In genomic region chr17:66416207-66416940, GRCh38 we compare ENCODE assay signal across 23 cellular contexts.
A peak's percentile ranks its signal among the peaks of the same experiment; 100 is the strongest.
DNase-seq lines count a peak whose midpoint lies in the region; ATAC-seq and TF ChIP-seq lines count a peak whose summit lies in the region.
"Had no signal": no experiment of that assay in that cellular context is flagged by ENCODE, and none has a peak within 500 bp of the region (broad histone marks: within the 10 kb centered on the region; RNA-seq: fewer than 3 reads in every experiment).

No MANE protein-coding gene starts in this region.

- H3K27ac Mint-ChIP-seq in endothelial cell (ENCODE audit: unreplicated experiment), result no peak overlapping the region
- H3K27ac Mint-ChIP-seq: activated CD4-positive, alpha-beta memory T cell treated with anti-CD3 and anti-CD28 coated beads for 36 hours; memory B cell had no signal

- ATAC-seq in sciatic nerve, result peak; percentile 36
- no peak for ATAC-seq in GM19023 (IDR thresholded peaks at IDR 0.05; ENCODE audit: unreplicated experiment)
- ATAC-seq: K562 had no signal

- no peak for TF ChIP-seq CTCF in endothelial cell (IDR thresholded peaks at IDR 0.05; ENCODE audit: unreplicated experiment)

- peaks cover 9% of the 10 kb centered on the region for H3K4me1 Mint-ChIP-seq in endothelial cell (ENCODE audit: unreplicated experiment)
- H3K4me1 Mint-ChIP-seq: memory B cell had no signal

- H3K9me3 Mint-ChIP-seq in endothelial cell (ENCODE audit: unreplicated experiment), result no peaks in the 10 kb centered on the region
- H3K9me3 Mint-ChIP-seq: activated CD4-positive, alpha-beta memory T cell treated with anti-CD3 and anti-CD28 coated beads for 36 hours; memory B cell had no signal

- intact Hi-C loops in sciatic nerve (cut with DNase I), result no loop called here

- H3K36me3 Mint-ChIP-seq in endothelial cell (ENCODE audit: low read depth, unreplicated experiment), result no peaks in the 10 kb centered on the region
- H3K36me3 Mint-ChIP-seq: memory B cell had no signal

- H3K4me3 Mint-ChIP-seq in endothelial cell (ENCODE audit: unreplicated experiment), result no peak overlapping the region
- H3K4me3 Mint-ChIP-seq: activated CD4-positive, alpha-beta memory T cell treated with anti-CD3 and anti-CD28 coated beads for 36 hours; memory B cell had no signal

- H3K27me3 Mint-ChIP-seq in endothelial cell (ENCODE audit: unreplicated experiment), result no peaks in the 10 kb centered on the region
- H3K27me3 Mint-ChIP-seq: activated CD4-positive, alpha-beta memory T cell treated with anti-CD3 and anti-CD28 coated beads for 36 hours had no signal

- DNase-seq in NCI-H748 (lab: John Stamatoyannopoulos, UW; ENCODE audit: unreplicated experiment) (peak; percentile 29), NCI-H748 treated with DMSO at 0.1 percent for 48 hours (lab: John Stamatoyannopoulos, UW) (no peak), NCI-H69 (lab: John Stamatoyannopoulos, UW) (peak; percentile 88), endothelial cell (ENCODE audit: low spot score) (peak; percentile 8), sciatic nerve (ENCODE audit: low spot score) (no peak), NCI-H2227 (lab: John Stamatoyannopoulos, UW; ENCODE audit: unreplicated experiment) (no peak)
- DNase-seq in activated CD8-positive, alpha-beta memory T cell treated with anti-CD3 and anti-CD28 coated beads, Interleukin-2, amount 50 U/mL, for 48 hours, result no peak
- DNase-seq: activated CD4-positive, alpha-beta memory T cell treated with anti-CD3 and anti-CD28 coated beads for 36 hours; activated CD4-positive, CD25-positive, alpha-beta regulatory T cell; activated gamma-delta T cell; activated T-cell treated with anti-CD3 and anti-CD28 coated beads for 4 hours; adrenal gland; colonic mucosa; GF-D8; HCEC 1CT; NCI-H1694; NCI-H2227 treated with DMSO at 0.1 percent for 48 hours; right cardiac atrium; RPMI8226; T1000 had no signal

Comparison
In these comparisons a context has a peak if more than half of its experiments do, and no peak if none do; other contexts are left out.
1. DNase-seq: peak in NCI-H748 (single experiment), NCI-H69 (single experiment) and endothelial cell (single experiment); none in NCI-H748 treated with DMSO at 0.1 percent for 48 hours (single experiment), sciatic nerve (single experiment), activated CD8-positive, alpha-beta memory T cell treated with anti-CD3 and anti-CD28 coated beads, Interleukin-2, amount 50 U/mL, for 48 hours (single experiment) and NCI-H2227 (single experiment).